Comparison of ENCODE assay signal across 18 cellular contexts in the genomic region with DNA sequence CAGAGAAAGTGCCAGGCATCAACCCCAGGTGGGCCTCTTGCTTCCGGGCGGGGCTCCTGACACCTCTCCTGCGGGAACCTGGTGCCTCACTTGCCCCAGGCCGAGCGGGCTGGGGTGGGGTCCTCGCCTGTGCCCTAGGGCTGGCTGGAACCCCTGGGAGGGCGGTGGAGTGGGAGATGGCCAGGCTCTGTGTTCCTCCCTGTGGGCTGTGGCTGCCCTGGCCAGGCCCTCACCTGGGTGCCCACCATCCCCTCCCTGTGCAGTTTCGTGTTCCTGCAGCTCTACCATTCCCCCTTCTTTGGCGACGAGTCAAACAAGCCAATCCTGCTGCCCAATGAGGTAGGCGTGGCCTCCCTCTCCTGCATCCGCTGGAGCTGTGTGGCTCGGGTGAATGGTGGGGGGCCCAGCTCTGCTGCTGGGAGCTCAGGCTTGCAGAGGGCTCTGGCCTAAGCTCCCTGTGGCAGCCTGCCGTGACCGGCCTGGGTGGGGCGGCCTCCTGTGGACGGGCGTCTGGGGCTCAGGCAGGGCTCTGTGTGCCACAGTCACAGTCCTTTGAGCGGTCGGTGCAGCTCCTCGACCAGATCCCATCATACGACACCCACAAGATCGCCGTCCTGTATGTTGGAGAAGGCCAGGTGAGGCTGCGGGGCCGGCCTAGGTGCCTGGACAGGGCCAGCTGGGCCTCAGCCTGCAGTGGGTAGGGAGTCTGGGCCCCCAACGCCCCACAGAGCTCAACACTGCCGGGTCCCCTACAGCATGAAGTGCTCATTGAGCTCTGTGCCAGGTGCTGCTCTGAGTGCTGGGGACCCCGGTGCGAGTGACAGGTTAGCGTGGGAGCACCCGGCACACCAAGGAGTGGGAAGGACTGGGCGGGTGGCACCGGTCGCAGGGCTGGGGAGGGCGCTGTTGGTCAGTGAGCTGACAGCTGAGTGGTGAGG. TPM values are rescaled to one million over a fixed set of nuclear protein-coding genes. Genes with fewer than 3 reads are reported as not detected.
DNase-seq lines count a peak whose midpoint lies in the region; ATAC-seq and TF ChIP-seq lines count a peak whose summit lies in the region.
"Had no signal": no experiment of that assay in that cellular context is flagged by ENCODE, and none has a peak within 500 bp of the region (broad histone marks: within the 10 kb centered on the region; RNA-seq: fewer than 3 reads in every experiment).

No MANE protein-coding gene starts in this region.

- peaks cover 1% of the 10 kb centered on the region; the same call in 1 of the 2 replicates for H3F3A ChIP-seq in GM23338 (replicated peaks; ENCODE audit: low read depth)

- H3K4me2 ChIP-seq in GM23338: no peak overlapping the region
- no peak overlapping the region for H3K4me2 ChIP-seq in osteoblast (ENCODE audit: insufficient read depth, low read length)
- H3K4me2 ChIP-seq: A549 had no signal

- H3K36me3 ChIP-seq in GM23338 (ENCODE audit: insufficient read depth) (no peaks in the 10 kb centered on the region), osteoblast (ENCODE audit: insufficient read depth, low read length) (peaks cover 56% of the 10 kb centered on the region)

- H3K9me3 Mint-ChIP-seq in GM23338: no peaks in the 10 kb centered on the region

- no peaks in the 10 kb centered on the region for H3K4me1 Mint-ChIP-seq in GM23338

- no peaks in the 10 kb centered on the region for H3K79me2 ChIP-seq in GM23338 (replicated peaks; ENCODE audit: insufficient read depth)
- H3K79me2 ChIP-seq in osteoblast (ENCODE audit: insufficient read depth, low read length): no peaks in the 10 kb centered on the region

- ATAC-seq in GM23338: peak; percentile 7
- ATAC-seq in GM19328 (IDR thresholded peaks at IDR 0.05; ENCODE audit: unreplicated experiment): no peak
- no peak for ATAC-seq in GM19035 (IDR thresholded peaks at IDR 0.05; ENCODE audit: unreplicated experiment)
- ATAC-seq in GM19351 (IDR thresholded peaks at IDR 0.05; ENCODE audit: unreplicated experiment): no peak

- H3K27me3 ChIP-seq in GM23338 (ENCODE audit: insufficient read depth) (no peaks in the 10 kb centered on the region), osteoblast (ENCODE audit: insufficient read depth, low read length) (no peaks in the 10 kb centered on the region)
- H3K27me3 ChIP-seq: MG63, SJCRH30 had no signal

- H2AFZ ChIP-seq in GM23338: no peak overlapping the region
- no peak overlapping the region for H2AFZ ChIP-seq in osteoblast (ENCODE audit: low read length)

- peaks cover 5% of the 10 kb centered on the region for H3K27me3 Mint-ChIP-seq in GM23338 (ENCODE audit: insufficient read depth, low read depth, poor library complexity)

- 0 out of 2 replicates have a peak, but pooled peaks have one; percentile 6 for TF ChIP-seq CTCF in 22Rv1 (IDR thresholded peaks at IDR 0.05)
- TF ChIP-seq CTCF in GM23338 (conservative IDR thresholded peaks at IDR 0.05; ENCODE audit: low read depth in 2 of 2): no peak
- no peak for TF ChIP-seq CTCF in osteoblast (IDR thresholded peaks at IDR 0.05; ENCODE audit: extremely low read depth, low read depth, low read length)

- H4K20me1 ChIP-seq in GM23338 (replicated peaks; ENCODE audit: insufficient read depth) (no peaks in the 10 kb centered on the region), osteoblast (ENCODE audit: insufficient read depth, low read length) (peaks cover 15% of the 10 kb centered on the region)

- peak overlapping the region; percentile 93 for H3K27ac ChIP-seq in 22Rv1
- H3K27ac ChIP-seq in GM23338 (ENCODE audit: low read depth): no peak overlapping the region
- no peak overlapping the region for H3K27ac ChIP-seq in osteoblast (ENCODE audit: low read depth, low read length)
- H3K27ac ChIP-seq: HL-60, SJCRH30 had no signal

- no peaks in the 10 kb centered on the region for H3K9me3 ChIP-seq in osteoblast (ENCODE audit: low read depth, low read length)
- H3K9me3 ChIP-seq: A549, MG63, SJCRH30 had no signal

- no peak overlapping the region for H3K27ac Mint-ChIP-seq in GM23338

- no peak overlapping the region for H3K4me3 ChIP-seq in GM23338
- H3K4me3 ChIP-seq in osteoblast (ENCODE audit: insufficient read depth, low read length): no peak overlapping the region
- H3K4me3 ChIP-seq: A549, MG63, SJCRH30 had no signal

- no peak for DNase-seq in GM23338 (ENCODE audit: low spot score)
- DNase-seq in cerebellar cortex (ENCODE audit: low spot score): peak; percentile 61
- DNase-seq in osteoblast (ENCODE audit: insufficient read length, low spot score, missing footprints): peak; percentile 96
- no peak for DNase-seq in D341Med (ENCODE audit: low spot score)
- DNase-seq: DND-41, NCI-H1048, NCI-H1436 treated with DMSO at 0.1 percent for 48 hours, NCI-H2029, NCI-H345, NCI-H524 treated with DMSO at 0.1 percent for 48 hours, SJCRH30 had no signal

- peaks cover 8% of the 10 kb centered on the region; the same call in 2 of the 3 replicates for H3K36me3 Mint-ChIP-seq in GM23338 (ENCODE audit: low read depth)

- H3K4me1 ChIP-seq in GM23338 (ENCODE audit: insufficient read depth) (no peaks in the 10 kb centered on the region), osteoblast (ENCODE audit: insufficient read depth, low read length) (no peaks in the 10 kb centered on the region)
- H3K4me1 ChIP-seq: A549, SJCRH30 had no signal

- H3K9me2 ChIP-seq in GM23338 (ENCODE audit: insufficient read depth): no peaks in the 10 kb centered on the region

- H3K4me3 Mint-ChIP-seq in GM23338: no peak overlapping the region

TF ChIP-seq in GM23338, 12 proteins besides CTCF, POLR2A, EP300 and RAD21 (continues in another document):
- TF ChIP-seq EZH2 (IDR thresholded peaks at IDR 0.05; ENCODE audit: low read depth, unreplicated experiment) (no peak), POLR2AphosphoS5 (IDR thresholded peaks at IDR 0.05; ENCODE audit: low read depth) (no peak)

RNA-seq across cellular contexts. Expression of a gene that starts 37.2 kb away (rescaled TPM):
- 81.4 and 93.0 TPM in 2 replicates for total RNA-seq in GM23338 (2014; rRNA removed; shearing (Covaris generic))
- 36.3 and 40.5 TPM in 2 replicates for polyA plus RNA-seq in GM23338 (2016; fragmentation: Nextera tagmentation; extraction: Ambion mirVana)
- 73.1 and 78.9 TPM in 2 replicates for total RNA-seq in osteoblast

RNA-seq across cellular contexts. Expression of a gene that starts 37.3 kb away (rescaled TPM):
- 84.6 and 97.1 TPM in 2 replicates for total RNA-seq in GM23338 (2014; rRNA removed; shearing (Covaris generic))
- polyA plus RNA-seq in GM23338 (2016; fragmentation: Nextera tagmentation; extraction: Ambion mirVana): 87.9 and 94.9 TPM in 2 replicates
- total RNA-seq in osteoblast: 22.8 and 24.8 TPM in 2 replicates

RNA-seq across cellular contexts. Expression of a gene that starts 50.7 kb away (rescaled TPM):
- total RNA-seq in GM23338 (2014; rRNA removed; shearing (Covaris generic)): 75.5 and 107 TPM in 2 replicates
- polyA plus RNA-seq in GM23338 (2016; fragmentation: Nextera tagmentation; extraction: Ambion mirVana): 18.5 and 21.1 TPM in 2 replicates
- total RNA-seq in osteoblast: 139 and 180 TPM in 2 replicates

RNA-seq across cellular contexts. Expression of a gene that starts 58.3 kb away (rescaled TPM):
- total RNA-seq in GM23338 (2014; rRNA removed; shearing (Covaris generic)): 15.4 and 16.5 TPM in 2 replicates
- 12.0 and 21.0 TPM in 2 replicates for polyA plus RNA-seq in GM23338 (2016; fragmentation: Nextera tagmentation; extraction: Ambion mirVana)
- 26.8 and 33.7 TPM in 2 replicates for total RNA-seq in osteoblast

Comparison
In these comparisons a context has a peak if more than half of its experiments do, and no peak if none do; other contexts are left out.
1. DNase-seq: peak in cerebellar cortex (single experiment) and osteoblast (single experiment); none in GM23338 (single experiment) and D341Med (single experiment).